ENCODE assay signal across 36 cellular contexts in genomic region chr3:10761583-10761982, GRCh38. TPM values are rescaled to one million over a fixed set of nuclear protein-coding genes. Genes with fewer than 3 reads are reported as not detected.
"Had no signal": no experiment of that assay in that cellular context is flagged by ENCODE, and none has a peak within 500 bp of the region (broad histone marks: within the 10 kb centered on the region; RNA-seq: fewer than 3 reads in every experiment).

No MANE protein-coding gene starts in this region.

- H3K36me3 ChIP-seq: adrenal gland, breast epithelium, cardiac muscle cell, colonic mucosa, esophagus muscularis mucosa, gastrocnemius medialis, heart left ventricle, WERI-Rb-1 had no signal

- H3K4me3 Mint-ChIP-seq: activated B cell treated with CpG ODN at 0.5 μM for 24 hours; activated CD8-positive, alpha-beta T cell treated with anti-CD3 and anti-CD28 coated beads for 36 hours; activated naive CD4-positive, alpha-beta T cell treated with anti-CD3 and anti-CD28 coated beads for 36 hours; activated naive CD4-positive, alpha-beta T cell treated with anti-CD3 and anti-CD28 coated beads, Interleukin-2, amount 50 U/mL, for 24 hours; activated naive CD8-positive, alpha-beta T cell treated with anti-CD3 and anti-CD28 coated beads for 36 hours; activated naive CD8-positive, alpha-beta T cell treated with anti-CD3 and anti-CD28 coated beads, Interleukin-2, amount 50 U/mL, for 24 hours; activated T-cell treated with anti-CD3 and anti-CD28 coated beads, Interleukin-2, amount 50 U/mL, for 4 hours; activated T-helper 17 cell treated with anti-CD3 and anti-CD28 coated beads, Interleukin-2, amount 50 U/mL, for 72 hours; endodermal cell; T-helper 1 cell treated with Interleukin-12 subunit alpha and Interleukin-12 subunit beta and Interleukin-4 antibody, amounts not matched to agents 30 μg/mL and 1 μg/mL, for 36 hours; T-helper 2 cell treated with Interferon-gamma antibody and Interleukin-4, amounts not matched to agents 5 μg/mL and 100 μg/mL, for 36 hours had no signal

- H3K27me3 ChIP-seq: body of pancreas, foreskin keratinocyte had no signal

- H3K4me3 ChIP-seq: adrenal gland, body of pancreas, breast epithelium, cardiac muscle cell, colonic mucosa, esophagus muscularis mucosa, gastrocnemius medialis, heart left ventricle had no signal

- ATAC-seq: activated CD4-positive, CD25-positive, alpha-beta regulatory T cell treated with anti-CD3 and anti-CD28 coated beads, Interleukin-2, amount 50 U/mL, for 24 hours; activated CD8-positive, alpha-beta T cell treated with anti-CD3 and anti-CD28 coated beads for 36 hours; activated naive CD8-positive, alpha-beta T cell treated with anti-CD3 and anti-CD28 coated beads, Interleukin-2, amount 50 U/mL, for 24 hours; activated T-cell treated with anti-CD3 and anti-CD28 coated beads, Interleukin-2, amount 50 U/mL, for 4 hours; activated T-helper 17 cell treated with anti-CD3 and anti-CD28 coated beads, Interleukin-2, amount 50 U/mL, for 72 hours; body of pancreas; foreskin keratinocyte; gastrocnemius medialis; heart left ventricle had no signal

- H3K27ac ChIP-seq: adrenal gland, body of pancreas, breast epithelium, cardiac muscle cell, colonic mucosa, esophagus muscularis mucosa, foreskin keratinocyte, gastrocnemius medialis, heart left ventricle, WERI-Rb-1 had no signal

- H3K9me3 ChIP-seq: adrenal gland, body of pancreas, breast epithelium, colonic mucosa, esophagus muscularis mucosa, gastrocnemius medialis, heart left ventricle had no signal

- H3K27ac Mint-ChIP-seq: activated B cell treated with CpG ODN at 0.5 μM for 24 hours; activated CD8-positive, alpha-beta T cell treated with anti-CD3 and anti-CD28 coated beads for 36 hours; activated naive CD4-positive, alpha-beta T cell treated with anti-CD3 and anti-CD28 coated beads for 36 hours; activated naive CD4-positive, alpha-beta T cell treated with anti-CD3 and anti-CD28 coated beads, Interleukin-2, amount 50 U/mL, for 24 hours; activated naive CD8-positive, alpha-beta T cell treated with anti-CD3 and anti-CD28 coated beads for 36 hours; activated naive CD8-positive, alpha-beta T cell treated with anti-CD3 and anti-CD28 coated beads, Interleukin-2, amount 50 U/mL, for 24 hours; activated T-helper 17 cell treated with anti-CD3 and anti-CD28 coated beads, Interleukin-2, amount 50 U/mL, for 72 hours; endodermal cell; T-helper 1 cell treated with Interleukin-12 subunit alpha and Interleukin-12 subunit beta and Interleukin-4 antibody, amounts not matched to agents 30 μg/mL and 1 μg/mL, for 36 hours; T-helper 2 cell treated with Interferon-gamma antibody and Interleukin-4, amounts not matched to agents 5 μg/mL and 100 μg/mL, for 36 hours had no signal

- H3K9me3 Mint-ChIP-seq: activated B cell treated with CpG ODN at 0.5 μM for 24 hours; activated CD8-positive, alpha-beta T cell treated with anti-CD3 and anti-CD28 coated beads for 36 hours; activated naive CD4-positive, alpha-beta T cell treated with anti-CD3 and anti-CD28 coated beads for 36 hours; activated naive CD4-positive, alpha-beta T cell treated with anti-CD3 and anti-CD28 coated beads, Interleukin-2, amount 50 U/mL, for 24 hours; activated naive CD8-positive, alpha-beta T cell treated with anti-CD3 and anti-CD28 coated beads for 36 hours; activated naive CD8-positive, alpha-beta T cell treated with anti-CD3 and anti-CD28 coated beads, Interleukin-2, amount 50 U/mL, for 24 hours; activated T-cell treated with anti-CD3 and anti-CD28 coated beads, Interleukin-2, amount 50 U/mL, for 4 hours; activated T-helper 17 cell treated with anti-CD3 and anti-CD28 coated beads, Interleukin-2, amount 50 U/mL, for 72 hours; endodermal cell; T-helper 1 cell treated with Interleukin-12 subunit alpha and Interleukin-12 subunit beta and Interleukin-4 antibody, amounts not matched to agents 30 μg/mL and 1 μg/mL, for 36 hours; T-helper 2 cell treated with Interferon-gamma antibody and Interleukin-4, amounts not matched to agents 5 μg/mL and 100 μg/mL, for 36 hours had no signal

- H3K4me1 ChIP-seq: adrenal gland, body of pancreas, breast epithelium, colonic mucosa, esophagus muscularis mucosa, gastrocnemius medialis, heart left ventricle had no signal

- DNase-seq: activated B cell treated with CpG ODN at 0.5 μM for 24 hours; activated CD4-positive, alpha-beta T cell treated with anti-CD3 and anti-CD28 coated beads for 48 hours; activated CD4-positive, alpha-beta T cell treated with anti-CD3 and anti-CD28 coated beads, Interleukin-2, amount 50 U/mL, for 1 hour; activated CD4-positive, alpha-beta T cell treated with anti-CD3 and anti-CD28 coated beads, Interleukin-2, amount 50 U/mL, for 48 hours; activated CD8-positive, alpha-beta memory T cell treated with anti-CD3 and anti-CD28 coated beads for 24 hours; activated CD8-positive, alpha-beta T cell treated with anti-CD3 and anti-CD28 coated beads for 36 hours; activated effector memory CD4-positive, alpha-beta T cell treated with anti-CD3 and anti-CD28 coated beads, Interleukin-2, amount 50 U/mL, for 16 hours; activated naive CD4-positive, alpha-beta T cell treated with anti-CD3 and anti-CD28 coated beads for 36 hours; activated naive CD8-positive, alpha-beta T cell treated with anti-CD3 and anti-CD28 coated beads for 36 hours; activated naive CD8-positive, alpha-beta T cell treated with anti-CD3 and anti-CD28 coated beads, Interleukin-2, amount 50 U/mL, for 24 hours; activated T-cell treated with anti-CD3 and anti-CD28 coated beads, Interleukin-2, amount 50 U/mL, for 4 hours; adrenal gland; amygdala; aorta; body of pancreas; central memory CD4-positive, alpha-beta T cell; cerebellar nuclear complex; colonic mucosa; effector CD8-positive, alpha-beta T cell; endodermal cell; foreskin keratinocyte; gastrocnemius medialis; glutamatergic neuron; heart left ventricle; T1000 had no signal

- H3K4me1 Mint-ChIP-seq: activated B cell treated with CpG ODN at 0.5 μM for 24 hours; activated naive CD4-positive, alpha-beta T cell treated with anti-CD3 and anti-CD28 coated beads, Interleukin-2, amount 50 U/mL, for 24 hours; endodermal cell had no signal

- H3K36me3 Mint-ChIP-seq: activated naive CD4-positive, alpha-beta T cell treated with anti-CD3 and anti-CD28 coated beads, Interleukin-2, amount 50 U/mL, for 24 hours; activated naive CD8-positive, alpha-beta T cell treated with anti-CD3 and anti-CD28 coated beads for 36 hours had no signal

RNA-seq across cellular contexts. Expression of gene SLC6A11, which starts 54.4 kb away (rescaled TPM):
- total RNA-seq: activated B cell treated with CpG ODN at 0.5 μM for 24 hours; activated CD8-positive, alpha-beta T cell treated with anti-CD3 and anti-CD28 coated beads for 36 hours; activated naive CD4-positive, alpha-beta T cell treated with anti-CD3 and anti-CD28 coated beads for 36 hours; activated naive CD8-positive, alpha-beta T cell treated with anti-CD3 and anti-CD28 coated beads for 36 hours; activated T-cell treated with anti-CD3 and anti-CD28 coated beads, Interleukin-2, amount 50 U/mL, for 4 hours; activated T-helper 17 cell treated with anti-CD3 and anti-CD28 coated beads, Interleukin-2, amount 50 U/mL, for 72 hours; aorta; colonic mucosa; dermis microvascular lymphatic vessel endothelial cell; epithelial cell of proximal tubule; esophagus muscularis mucosa; gastrocnemius medialis; heart left ventricle had no signal
- polyA plus RNA-seq: aorta, cardiac muscle cell, heart left ventricle had no signal
